In the genomic region with DNA sequence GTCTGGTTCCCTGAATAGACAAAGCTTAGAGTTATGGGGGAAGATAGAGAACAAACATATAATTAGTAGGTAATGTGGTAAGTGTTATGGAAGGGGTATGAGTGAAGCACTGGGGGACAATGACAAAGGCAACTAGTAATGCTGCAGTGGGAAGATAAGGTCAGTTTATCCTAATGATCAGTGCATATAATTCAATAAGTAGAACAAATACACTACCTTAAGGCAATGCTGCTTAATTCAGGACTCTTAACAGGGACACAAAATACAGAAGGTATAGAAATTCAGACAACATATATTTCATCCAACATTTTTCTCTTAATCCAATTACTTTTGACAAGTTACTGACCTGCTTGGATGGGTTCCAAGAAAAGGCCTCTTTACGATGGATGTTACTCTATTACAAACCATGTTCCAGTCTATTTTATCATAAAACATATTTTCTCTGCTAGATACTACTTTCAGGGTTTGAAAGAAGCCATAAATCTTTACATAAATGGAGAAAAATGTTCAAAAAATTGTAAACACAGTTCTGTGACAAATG, we compare ENCODE assay signal across 23 cellular contexts.
A peak's percentile ranks its signal among the peaks of the same experiment; 100 is the strongest.
DNase-seq lines count a peak whose midpoint lies in the region; ATAC-seq and TF ChIP-seq lines count a peak whose summit lies in the region.
"Had no signal": no experiment of that assay in that cellular context is flagged by ENCODE, and none has a peak within 500 bp of the region (broad histone marks: within the 10 kb centered on the region; RNA-seq: fewer than 3 reads in every experiment).

No MANE protein-coding gene starts in this region.

- H3K27me3 ChIP-seq in A673 (replicated peaks; ENCODE audit: insufficient read depth, low read depth, low read length, poor library complexity) (no peaks in the 10 kb centered on the region), GM23338 (ENCODE audit: insufficient read depth) (no peaks in the 10 kb centered on the region)

- H3K27me3 Mint-ChIP-seq in GM23338 (ENCODE audit: insufficient read depth, low read depth, poor library complexity): peaks cover 2% of the 10 kb centered on the region

- no peaks in the 10 kb centered on the region for H3K9me2 ChIP-seq in GM23338 (ENCODE audit: insufficient read depth)

- no peak for ATAC-seq in GM23338
- no peak for ATAC-seq in sciatic nerve
- ATAC-seq in HG03521 (IDR thresholded peaks at IDR 0.05; ENCODE audit: unreplicated experiment): no peak
- ATAC-seq: A549; CD8-positive, alpha-beta T cell had no signal

- TF ChIP-seq CTCF in A673 (conservative IDR thresholded peaks at IDR 0.05; ENCODE audit: low read depth, low read length) (no peak), GM23338 (conservative IDR thresholded peaks at IDR 0.05; ENCODE audit: low read depth in 2 of 2) (no peak)

- H3K4me3 ChIP-seq in A673 (ENCODE audit: low read depth, low read length, poor library complexity, severe bottlenecking): no peak overlapping the region
- H3K4me3 ChIP-seq in GM23338: no peak overlapping the region
- H3K4me3 ChIP-seq: A549 had no signal

- intact Hi-C loops in A673 (cut with micrococcal nuclease; ENCODE audit: unreplicated experiment): no loop called here
- intact Hi-C loops in sciatic nerve (cut with DNase I): no loop called here

- no peaks in the 10 kb centered on the region for H3K9me3 Mint-ChIP-seq in GM23338

- no peak overlapping the region for H3K4me2 ChIP-seq in GM23338
- H3K4me2 ChIP-seq: A549 had no signal

- H3K36me3 ChIP-seq in A673 (ENCODE audit: insufficient read depth, low read length, poor library complexity, severe bottlenecking): no peaks in the 10 kb centered on the region
- H3K36me3 ChIP-seq in GM23338 (ENCODE audit: insufficient read depth): no peaks in the 10 kb centered on the region

- no peaks in the 10 kb centered on the region for H3K79me2 ChIP-seq in GM23338 (replicated peaks; ENCODE audit: insufficient read depth)

- H3K4me1 Mint-ChIP-seq in GM23338: no peaks in the 10 kb centered on the region

- H2AFZ ChIP-seq in GM23338: no peak overlapping the region

- no peaks in the 10 kb centered on the region for H3K9me3 ChIP-seq in A673 (ENCODE audit: low read depth, low read length, poor library complexity, severe bottlenecking)
- H3K9me3 ChIP-seq: A549 had no signal

- DNase-seq in A673 (ENCODE audit: low spot score) (peak; percentile 64), CMK (ENCODE audit: low read depth) (peak; percentile 34), left kidney (ENCODE audit: low read depth, low spot score) (peak; percentile 22), GM23338 (ENCODE audit: low spot score) (no peak), sciatic nerve (ENCODE audit: low spot score) (no peak), NCI-H345 (lab: John Stamatoyannopoulos, UW) (no peak)
- DNase-seq: CD8-positive, alpha-beta T cell; DND-41; H7; Karpas-422; NCI-H1092 treated with DMSO at 0.1 percent for 48 hours; NCI-H1694; NCI-H2029 treated with DMSO at 0.1 percent for 48 hours; NCI-H226; NCI-H510A treated with DMSO at 0.1 percent for 48 hours; NCI-H82; OCI-M1; SIG-M5; T-helper 2 cell had no signal

- H3K36me3 Mint-ChIP-seq in GM23338 (ENCODE audit: low read depth): no peaks in the 10 kb centered on the region
- H3K36me3 Mint-ChIP-seq: CD8-positive, alpha-beta T cell had no signal

- H3K4me1 ChIP-seq in A673 (ENCODE audit: insufficient read depth, low read length, poor library complexity, severe bottlenecking) (peaks cover 20% of the 10 kb centered on the region), GM23338 (ENCODE audit: insufficient read depth) (no peaks in the 10 kb centered on the region)
- H3K4me1 ChIP-seq: A549 had no signal

- no peaks in the 10 kb centered on the region for H3F3A ChIP-seq in GM23338 (replicated peaks; ENCODE audit: low read depth)

- H3K27ac ChIP-seq in A673 (ENCODE audit: low read depth, low read length, poor library complexity, severe bottlenecking) (no peak overlapping the region), GM23338 (ENCODE audit: low read depth) (no peak overlapping the region)
- H3K27ac ChIP-seq: A549, C4-2B had no signal

- CTCF ChIA-PET in A673 (lab: Charles Lee): no interaction called here

- BruUV-seq in A673 (replicated peaks; lab: Mats Ljungman, UMichigan): no TSS peak

- POLR2A ChIA-PET in A673 (lab: Charles Lee; ENCODE audit: low non-redundant PET): interaction anchor here (0.6 kb wide), 1 partner anchor 907 kb away, joined by 3 read pairs; no protein-coding TSS in a partner anchor

- H3K27ac Mint-ChIP-seq in GM23338: no peak overlapping the region
- H3K27ac Mint-ChIP-seq: CD8-positive, alpha-beta T cell had no signal

- no peaks in the 10 kb centered on the region for H4K20me1 ChIP-seq in GM23338 (replicated peaks; ENCODE audit: insufficient read depth)

- H3K4me3 Mint-ChIP-seq in GM23338: no peak overlapping the region
- H3K4me3 Mint-ChIP-seq: CD8-positive, alpha-beta T cell had no signal

TF ChIP-seq in PFSK-1, 5 proteins besides CTCF, POLR2A, EP300 and RAD21:
- no peak for TF ChIP-seq POLR2AphosphoS5 (IDR thresholded peaks at IDR 0.05; ENCODE audit: low read depth, low read length)
- TF ChIP-seq, protein P1, sequence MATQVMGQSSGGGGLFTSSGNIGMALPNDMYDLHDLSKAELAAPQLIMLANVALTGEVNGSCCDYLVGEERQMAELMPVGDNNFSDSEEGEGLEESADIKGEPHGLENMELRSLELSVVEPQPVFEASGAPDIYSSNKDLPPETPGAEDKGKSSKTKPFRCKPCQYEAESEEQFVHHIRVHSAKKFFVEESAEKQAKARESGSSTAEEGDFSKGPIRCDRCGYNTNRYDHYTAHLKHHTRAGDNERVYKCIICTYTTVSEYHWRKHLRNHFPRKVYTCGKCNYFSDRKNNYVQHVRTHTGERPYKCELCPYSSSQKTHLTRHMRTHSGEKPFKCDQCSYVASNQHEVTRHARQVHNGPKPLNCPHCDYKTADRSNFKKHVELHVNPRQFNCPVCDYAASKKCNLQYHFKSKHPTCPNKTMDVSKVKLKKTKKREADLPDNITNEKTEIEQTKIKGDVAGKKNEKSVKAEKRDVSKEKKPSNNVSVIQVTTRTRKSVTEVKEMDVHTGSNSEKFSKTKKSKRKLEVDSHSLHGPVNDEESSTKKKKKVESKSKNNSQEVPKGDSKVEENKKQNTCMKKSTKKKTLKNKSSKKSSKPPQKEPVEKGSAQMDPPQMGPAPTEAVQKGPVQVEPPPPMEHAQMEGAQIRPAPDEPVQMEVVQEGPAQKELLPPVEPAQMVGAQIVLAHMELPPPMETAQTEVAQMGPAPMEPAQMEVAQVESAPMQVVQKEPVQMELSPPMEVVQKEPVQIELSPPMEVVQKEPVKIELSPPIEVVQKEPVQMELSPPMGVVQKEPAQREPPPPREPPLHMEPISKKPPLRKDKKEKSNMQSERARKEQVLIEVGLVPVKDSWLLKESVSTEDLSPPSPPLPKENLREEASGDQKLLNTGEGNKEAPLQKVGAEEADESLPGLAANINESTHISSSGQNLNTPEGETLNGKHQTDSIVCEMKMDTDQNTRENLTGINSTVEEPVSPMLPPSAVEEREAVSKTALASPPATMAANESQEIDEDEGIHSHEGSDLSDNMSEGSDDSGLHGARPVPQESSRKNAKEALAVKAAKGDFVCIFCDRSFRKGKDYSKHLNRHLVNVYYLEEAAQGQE (IDR thresholded peaks at IDR 0.05; ENCODE audit: insufficient read depth in 1 of 2, low read depth in 2 of 2, low read length in 2 of 2): no peak
- peak; percentile 18; the same call in 1 of the 2 replicates for TF ChIP-seq SIN3A (IDR thresholded peaks at IDR 0.05; ENCODE audit: borderline replicate concordance, insufficient read depth, low read length)
TF ChIP-seq in PFSK-1: peak in this region for 1.

TF ChIP-seq in GM23338, 12 proteins besides CTCF, POLR2A, EP300 and RAD21:
- no peak for TF ChIP-seq EZH2phosphoT487 (IDR thresholded peaks at IDR 0.05; ENCODE audit: unreplicated experiment)
- TF ChIP-seq, protein P2, sequence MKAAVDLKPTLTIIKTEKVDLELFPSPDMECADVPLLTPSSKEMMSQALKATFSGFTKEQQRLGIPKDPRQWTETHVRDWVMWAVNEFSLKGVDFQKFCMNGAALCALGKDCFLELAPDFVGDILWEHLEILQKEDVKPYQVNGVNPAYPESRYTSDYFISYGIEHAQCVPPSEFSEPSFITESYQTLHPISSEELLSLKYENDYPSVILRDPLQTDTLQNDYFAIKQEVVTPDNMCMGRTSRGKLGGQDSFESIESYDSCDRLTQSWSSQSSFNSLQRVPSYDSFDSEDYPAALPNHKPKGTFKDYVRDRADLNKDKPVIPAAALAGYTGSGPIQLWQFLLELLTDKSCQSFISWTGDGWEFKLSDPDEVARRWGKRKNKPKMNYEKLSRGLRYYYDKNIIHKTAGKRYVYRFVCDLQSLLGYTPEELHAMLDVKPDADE (IDR thresholded peaks at IDR 0.05): no peak
- no peak for TF ChIP-seq CREB1 (CRISPR knock-in tag; IDR thresholded peaks at IDR 0.05; ENCODE audit: low read depth)
- no peak for TF ChIP-seq NANOG (IDR thresholded peaks at IDR 0.05; ENCODE audit: borderline replicate concordance)
- TF ChIP-seq POLR2AphosphoS5 (IDR thresholded peaks at IDR 0.05; ENCODE audit: low read depth): no peak
- TF ChIP-seq, protein P1 (IDR thresholded peaks at IDR 0.05; ENCODE audit: unreplicated experiment): no peak
TF ChIP-seq in GM23338: peak in this region for 0.

Comparison
In these comparisons a context has a peak if more than half of its experiments do, and no peak if none do; other contexts are left out.
1. DNase-seq: peak in A673 (single experiment), CMK (single experiment) and left kidney (single experiment); none in GM23338 (single experiment), sciatic nerve (single experiment) and NCI-H345 (single experiment).